Comparison of ENCODE assay signal across 2 cellular contexts in genomic region chr5:88829053-88829452, GRCh38.
TF ChIP-seq lines count a peak whose summit lies in the region.

No MANE protein-coding gene starts in this region.

TF ChIP-seq in IMR-90, 13 proteins besides CTCF, POLR2A, EP300 and RAD21:
- TF ChIP-seq CHD1 (IDR thresholded peaks at IDR 0.05; ENCODE audit: low read depth, low read length) (no peak), SMC3 (IDR thresholded peaks at IDR 0.05; ENCODE audit: low read depth, low read length) (no peak), MAZ (IDR thresholded peaks at IDR 0.05; ENCODE audit: borderline replicate concordance, low read depth, low read length) (no peak), NFE2L2 (IDR thresholded peaks at IDR 0.05; ENCODE audit: low read depth, low read length) (no peak), BHLHE40 (IDR thresholded peaks at IDR 0.05; ENCODE audit: low read depth, low read length) (no peak), FOS (IDR thresholded peaks at IDR 0.05; ENCODE audit: low read depth, low read length) (no peak), RCOR1 (IDR thresholded peaks at IDR 0.05; ENCODE audit: insufficient replicate concordance, low read length) (no peak), MAFK (IDR thresholded peaks at IDR 0.05; ENCODE audit: low read depth, low read length) (no peak), RFX5 (IDR thresholded peaks at IDR 0.05; ENCODE audit: low read depth, low read length) (no peak), MXI1 (IDR thresholded peaks at IDR 0.05; ENCODE audit: borderline replicate concordance, low read depth, low read length) (no peak), CEBPB (IDR thresholded peaks at IDR 0.05; ENCODE audit: low read depth, low read length) (no peak)
- TF ChIP-seq, protein P1, sequence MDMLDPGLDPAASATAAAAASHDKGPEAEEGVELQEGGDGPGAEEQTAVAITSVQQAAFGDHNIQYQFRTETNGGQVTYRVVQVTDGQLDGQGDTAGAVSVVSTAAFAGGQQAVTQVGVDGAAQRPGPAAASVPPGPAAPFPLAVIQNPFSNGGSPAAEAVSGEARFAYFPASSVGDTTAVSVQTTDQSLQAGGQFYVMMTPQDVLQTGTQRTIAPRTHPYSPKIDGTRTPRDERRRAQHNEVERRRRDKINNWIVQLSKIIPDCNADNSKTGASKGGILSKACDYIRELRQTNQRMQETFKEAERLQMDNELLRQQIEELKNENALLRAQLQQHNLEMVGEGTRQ (IDR thresholded peaks at IDR 0.05; ENCODE audit: low read depth, low read length): no peak
- TF ChIP-seq, protein P2, sequence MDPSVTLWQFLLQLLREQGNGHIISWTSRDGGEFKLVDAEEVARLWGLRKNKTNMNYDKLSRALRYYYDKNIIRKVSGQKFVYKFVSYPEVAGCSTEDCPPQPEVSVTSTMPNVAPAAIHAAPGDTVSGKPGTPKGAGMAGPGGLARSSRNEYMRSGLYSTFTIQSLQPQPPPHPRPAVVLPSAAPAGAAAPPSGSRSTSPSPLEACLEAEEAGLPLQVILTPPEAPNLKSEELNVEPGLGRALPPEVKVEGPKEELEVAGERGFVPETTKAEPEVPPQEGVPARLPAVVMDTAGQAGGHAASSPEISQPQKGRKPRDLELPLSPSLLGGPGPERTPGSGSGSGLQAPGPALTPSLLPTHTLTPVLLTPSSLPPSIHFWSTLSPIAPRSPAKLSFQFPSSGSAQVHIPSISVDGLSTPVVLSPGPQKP (IDR thresholded peaks at IDR 0.05; ENCODE audit: borderline replicate concordance, low read depth, low read length): no peak
TF ChIP-seq in IMR-90: peak in this region for 0.

TF ChIP-seq in GM12878, 131 proteins besides CTCF, POLR2A, EP300 and RAD21:
- TF ChIP-seq ZBED1 (IDR thresholded peaks at IDR 0.05; ENCODE audit: borderline replicate concordance): 0 out of 2 replicates have a peak, but pooled peaks have one; percentile 40
- no peak for TF ChIP-seq SUZ12 (IDR thresholded peaks at IDR 0.05; ENCODE audit: unreplicated experiment)
- TF ChIP-seq, protein P3, sequence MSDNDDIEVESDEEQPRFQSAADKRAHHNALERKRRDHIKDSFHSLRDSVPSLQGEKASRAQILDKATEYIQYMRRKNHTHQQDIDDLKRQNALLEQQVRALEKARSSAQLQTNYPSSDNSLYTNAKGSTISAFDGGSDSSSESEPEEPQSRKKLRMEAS (IDR thresholded peaks at IDR 0.05; ENCODE audit: low read depth, low read length): no peak
- peak; percentile 94 for TF ChIP-seq HDGF (IDR thresholded peaks at IDR 0.05)
- TF ChIP-seq ZNF687 (IDR thresholded peaks at IDR 0.05): peak; percentile 19; the same call in 1 of the 2 replicates
- 0 out of 2 replicates have a peak, but pooled peaks have one; percentile 27 for TF ChIP-seq CREB1 (IDR thresholded peaks at IDR 0.05; ENCODE audit: low read depth)
- TF ChIP-seq CBFB (IDR thresholded peaks at IDR 0.05; ENCODE audit: low read depth): no peak
- peak; percentile 22; the same call in 1 of the 2 replicates for TF ChIP-seq POLR2AphosphoS5 (IDR thresholded peaks at IDR 0.05; ENCODE audit: low read length)
- TF ChIP-seq RAD51 (IDR thresholded peaks at IDR 0.05): no peak; the same call in 1 of the 2 replicates
- peak in 1 of 2 experiments; percentile 72; a peak in 2 of 4 replicates for TF ChIP-seq ETV6 (conservative IDR thresholded peaks at IDR 0.05 in 1 of 2, IDR thresholded peaks at IDR 0.05 in 1 of 2; ENCODE audit: borderline replicate concordance in 1 of 2, low read depth in 1 of 2)
- TF ChIP-seq IKZF1 (conservative IDR thresholded peaks at IDR 0.05): peak; percentile 68
- peak; percentile 65; the same call in 1 of the 2 replicates for TF ChIP-seq NBN (IDR thresholded peaks at IDR 0.05)
- TF ChIP-seq, protein P4, sequence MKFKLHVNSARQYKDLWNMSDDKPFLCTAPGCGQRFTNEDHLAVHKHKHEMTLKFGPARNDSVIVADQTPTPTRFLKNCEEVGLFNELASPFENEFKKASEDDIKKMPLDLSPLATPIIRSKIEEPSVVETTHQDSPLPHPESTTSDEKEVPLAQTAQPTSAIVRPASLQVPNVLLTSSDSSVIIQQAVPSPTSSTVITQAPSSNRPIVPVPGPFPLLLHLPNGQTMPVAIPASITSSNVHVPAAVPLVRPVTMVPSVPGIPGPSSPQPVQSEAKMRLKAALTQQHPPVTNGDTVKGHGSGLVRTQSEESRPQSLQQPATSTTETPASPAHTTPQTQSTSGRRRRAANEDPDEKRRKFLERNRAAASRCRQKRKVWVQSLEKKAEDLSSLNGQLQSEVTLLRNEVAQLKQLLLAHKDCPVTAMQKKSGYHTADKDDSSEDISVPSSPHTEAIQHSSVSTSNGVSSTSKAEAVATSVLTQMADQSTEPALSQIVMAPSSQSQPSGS (IDR thresholded peaks at IDR 0.05; ENCODE audit: low read length): 0 out of 2 replicates have a peak, but pooled peaks have one; percentile 27
- peak; percentile 71 to 83 for TF ChIP-seq IKZF2 (IDR thresholded peaks at IDR 0.05)
- TF ChIP-seq MTA3 (IDR thresholded peaks at IDR 0.05; ENCODE audit: borderline replicate concordance, low read length): peak; percentile 38; the same call in 1 of the 2 replicates
- TF ChIP-seq MLLT1 (IDR thresholded peaks at IDR 0.05): peak; percentile 34; the same call in 1 of the 2 replicates
- TF ChIP-seq EED (IDR thresholded peaks at IDR 0.05; ENCODE audit: low read depth): peak; percentile 85
